Comparison of ENCODE assay signal across 16 cellular contexts in the genomic region with DNA sequence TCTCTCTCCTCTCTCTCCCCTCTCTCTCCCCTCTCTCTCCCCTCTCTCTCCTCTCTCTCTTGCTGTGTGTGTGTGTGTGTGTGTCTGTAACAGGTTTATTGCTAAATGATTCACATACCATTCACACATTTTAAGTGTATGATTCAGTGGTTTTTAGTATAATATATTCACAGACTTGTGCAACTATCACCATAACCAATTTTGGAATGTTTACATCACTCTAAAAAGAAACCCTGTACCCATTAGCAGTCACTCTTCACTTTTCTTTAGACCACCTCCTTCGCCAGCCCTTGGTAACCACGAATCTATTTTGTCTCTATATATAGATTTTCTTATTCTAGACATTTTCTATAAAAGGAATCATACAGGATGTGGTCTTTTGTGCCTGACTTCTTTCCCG. TPM values are rescaled to one million over a fixed set of nuclear protein-coding genes. Genes with fewer than 3 reads are reported as not detected.
DNase-seq lines count a peak whose midpoint lies in the region; ATAC-seq and TF ChIP-seq lines count a peak whose summit lies in the region.
"Had no signal": no experiment of that assay in that cellular context is flagged by ENCODE, and none has a peak within 500 bp of the region (broad histone marks: within the 10 kb centered on the region; RNA-seq: fewer than 3 reads in every experiment).

No MANE protein-coding gene starts in this region.

- POLR2A ChIA-PET in CD4-positive, alpha-beta T cell (lab: Charles Lee), result no interaction called here

- no peak overlapping the region for H3K9ac ChIP-seq in MM.1S (ENCODE audit: low read length)

- H3K27ac ChIP-seq in CD4-positive, alpha-beta T cell (ENCODE audit: low read depth, low read length), result no peak overlapping the region
- H3K27ac ChIP-seq in MM.1S (ENCODE audit: low read length), result peak overlapping the region; percentile 68
- H3K27ac ChIP-seq: neutrophil had no signal

- no peak for ATAC-seq in CD4-positive, alpha-beta T cell (ENCODE audit: poor library complexity)
- ATAC-seq in memory B cell (ENCODE audit: low read depth), result no peak
- ATAC-seq: GM12878, left cardiac atrium, Right ventricle myocardium inferior had no signal

- DNase-seq in CD4-positive, alpha-beta T cell, result no peak
- DNase-seq in MM.1S, result peak; percentile 66
- DNase-seq in astrocyte of the cerebellum (ENCODE audit: low read depth), result peak; percentile 35
- no peak for DNase-seq in memory B cell (ENCODE audit: low spot score in 2 of 2)
- no peak for DNase-seq in A172 (ENCODE audit: low spot score)
- DNase-seq in NCI-H1436 (lab: John Stamatoyannopoulos, UW), result no peak
- DNase-seq in activated CD8-positive, alpha-beta memory T cell treated with anti-CD3 and anti-CD28 coated beads, Interleukin-2, amount 50 U/mL, for 48 hours, result no peak
- no peak for DNase-seq in NCI-H82 (lab: John Stamatoyannopoulos, UW)
- DNase-seq: activated CD4-positive, alpha-beta T cell treated with anti-CD3 and anti-CD28 coated beads for 1 hour; amygdala; left cardiac atrium; NCI-H226 had no signal

- no peak for TF ChIP-seq CTCF in CD4-positive, alpha-beta T cell (IDR thresholded peaks at IDR 0.05)
- TF ChIP-seq CTCF in MM.1S (IDR thresholded peaks at IDR 0.05; ENCODE audit: low read length) (no peak), astrocyte of the cerebellum (IDR thresholded peaks at IDR 0.05; ENCODE audit: low read depth, low read length, missing control alignments) (no peak)

- H3K27ac Mint-ChIP-seq in CD4-positive, alpha-beta T cell, result peak overlapping the region; percentile 24
- peak overlapping the region; percentile 86 for H3K27ac Mint-ChIP-seq in memory B cell
- H3K27ac Mint-ChIP-seq: HFFc6 had no signal

- H3K36me3 Mint-ChIP-seq in CD4-positive, alpha-beta T cell (ENCODE audit: low read depth), result no peaks in the 10 kb centered on the region
- peaks cover 10% of the 10 kb centered on the region for H3K36me3 Mint-ChIP-seq in memory B cell

- peaks cover 5% of the 10 kb centered on the region for H3K9me3 Mint-ChIP-seq in CD4-positive, alpha-beta T cell
- peaks cover 3% of the 10 kb centered on the region for H3K9me3 Mint-ChIP-seq in memory B cell
- H3K9me3 Mint-ChIP-seq: HFFc6 had no signal

- peak overlapping the region; percentile 21 for H3K4me3 Mint-ChIP-seq in CD4-positive, alpha-beta T cell
- no peak overlapping the region for H3K4me3 Mint-ChIP-seq in memory B cell
- H3K4me3 Mint-ChIP-seq: HFFc6 had no signal

- H3K36me3 ChIP-seq in MM.1S (replicated peaks; ENCODE audit: insufficient read depth, low read length), result no peaks in the 10 kb centered on the region
- H3K36me3 ChIP-seq: neutrophil had no signal

- H3K9me3 ChIP-seq in CD4-positive, alpha-beta T cell (ENCODE audit: control insufficient read depth, low read length), result no peaks in the 10 kb centered on the region
- no peaks in the 10 kb centered on the region for H3K9me3 ChIP-seq in MM.1S (replicated peaks; ENCODE audit: insufficient read depth, low read length)
- H3K9me3 ChIP-seq: neutrophil had no signal

- H2AFZ ChIP-seq in MM.1S (ENCODE audit: low read length), result peak overlapping the region; percentile 12; the same call in 1 of the 2 replicates

- H3K9me2 ChIP-seq in MM.1S (replicated peaks; ENCODE audit: insufficient read depth, low read length), result no peaks in the 10 kb centered on the region

- no peaks in the 10 kb centered on the region for H3K27me3 ChIP-seq in CD4-positive, alpha-beta T cell (ENCODE audit: control insufficient read depth, insufficient read depth, low read length)
- H3K27me3 ChIP-seq in MM.1S (replicated peaks; ENCODE audit: insufficient read depth, low read length), result no peaks in the 10 kb centered on the region
- H3K27me3 ChIP-seq: neutrophil had no signal

- H3K27me3 Mint-ChIP-seq in CD4-positive, alpha-beta T cell, result peaks cover 14% of the 10 kb centered on the region
- H3K27me3 Mint-ChIP-seq in memory B cell, result no peaks in the 10 kb centered on the region

- H3K4me1 ChIP-seq in MM.1S (ENCODE audit: low read length), result peaks cover 54% of the 10 kb centered on the region

- in situ Hi-C loops in astrocyte of the cerebellum (cut with HindIII; ENCODE audit: low sequenced_read_pairs), result no loop called here

- H3K4me2 ChIP-seq in MM.1S (ENCODE audit: low read depth, low read length), result peak overlapping the region; percentile 65; the same call in 1 of the 2 replicates

- no peaks in the 10 kb centered on the region for H3K79me2 ChIP-seq in MM.1S (ENCODE audit: low read length)

- H3K4me3 ChIP-seq in MM.1S (ENCODE audit: low read length) (peak overlapping the region; percentile 7; the same call in 1 of the 2 replicates), astrocyte of the cerebellum (ENCODE audit: low read depth, low read length) (no peak overlapping the region)
- H3K4me3 ChIP-seq: GM12878 had no signal

- peaks cover 19% of the 10 kb centered on the region for H3K4me1 Mint-ChIP-seq in CD4-positive, alpha-beta T cell (ENCODE audit: low read depth)
- H3K4me1 Mint-ChIP-seq in memory B cell, result peaks cover 6% of the 10 kb centered on the region

- peaks cover 33% of the 10 kb centered on the region for H3F3A ChIP-seq in MM.1S (ENCODE audit: insufficient read depth, low read length)

- CTCF ChIA-PET in CD4-positive, alpha-beta T cell (lab: Charles Lee), result no interaction called here

- intact Hi-C loops in CD4-positive, alpha-beta T cell (cut with DNase I, micrococcal nuclease), result no loop called here

- H4K20me1 ChIP-seq in MM.1S (ENCODE audit: insufficient read depth, low read length), result no peaks in the 10 kb centered on the region

RNA-seq across cellular contexts. Expression of gene THNSL2, which starts 11.4 kb away (rescaled TPM):
- under 1 TPM; 0.39 to 0.85 TPM for total RNA-seq in CD4-positive, alpha-beta T cell
- total RNA-seq in A172 (2014; rRNA removed; shearing (Covaris generic)), result 0.95 and 2.2 TPM in 2 replicates
- total RNA-seq: HFFc6 had no signal

RNA-seq across cellular contexts. Expression of gene FABP1, which starts 53.6 kb away (rescaled TPM):
- not detected for total RNA-seq in CD4-positive, alpha-beta T cell
- not detected in 2 replicates for total RNA-seq in A172 (2014; rRNA removed; shearing (Covaris generic))
- total RNA-seq: GM12878, HFFc6, left cardiac atrium, Right ventricle myocardium inferior had no signal

Comparison
In these comparisons a context has a peak if more than half of its experiments do, and no peak if none do; other contexts are left out.
1. DNase-seq: peak in MM.1S (single experiment) and astrocyte of the cerebellum (single experiment); none in CD4-positive, alpha-beta T cell (0 of 10), memory B cell (0 of 2), A172 (single experiment), NCI-H1436 (single experiment), activated CD8-positive, alpha-beta memory T cell treated with anti-CD3 and anti-CD28 coated beads, Interleukin-2, amount 50 U/mL, for 48 hours (single experiment) and NCI-H82 (single experiment).